ENCODE assay signal across 16 cellular contexts in the genomic region with DNA sequence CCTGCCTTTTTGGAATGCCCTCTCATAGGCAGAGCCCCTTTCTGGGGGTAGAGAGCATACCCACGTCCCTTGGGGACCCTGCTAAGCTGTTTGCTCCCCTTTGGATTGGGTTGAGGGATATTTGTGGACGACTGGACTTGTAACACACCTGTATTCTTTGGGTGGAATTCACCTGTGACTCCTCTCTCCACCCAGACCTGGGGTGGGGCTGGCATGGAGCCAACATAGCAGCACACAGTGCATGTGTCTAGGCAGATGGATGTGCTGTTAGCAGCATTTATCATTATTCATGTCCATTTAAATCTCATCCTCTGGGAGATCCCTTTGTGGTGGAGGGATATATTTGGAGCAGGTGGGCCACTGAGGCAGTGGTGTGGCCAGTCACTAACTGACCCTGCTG. TPM values are rescaled to one million over a fixed set of nuclear protein-coding genes. Genes with fewer than 3 reads are reported as not detected.
DNase-seq lines count a peak whose midpoint lies in the region; ATAC-seq and TF ChIP-seq lines count a peak whose summit lies in the region.
"Had no signal": no experiment of that assay in that cellular context is flagged by ENCODE, and none has a peak within 500 bp of the region (broad histone marks: within the 10 kb centered on the region; RNA-seq: fewer than 3 reads in every experiment).

No MANE protein-coding gene starts in this region.

- no peaks in the 10 kb centered on the region for H3K27me3 Mint-ChIP-seq in CD4-positive, alpha-beta memory T cell

- no peak overlapping the region for H3K4me3 ChIP-seq in epithelial cell of esophagus (ENCODE audit: low read length)
- H3K4me3 ChIP-seq in CD4-positive, alpha-beta memory T cell (ENCODE audit: low read length in 2 of 2): no peak overlapping the region
- H3K4me3 ChIP-seq: BLaER1, SJSA1 had no signal

- no peaks in the 10 kb centered on the region for H3K4me1 Mint-ChIP-seq in CD4-positive, alpha-beta memory T cell

- no peak overlapping the region for H3K27ac ChIP-seq in CD4-positive, alpha-beta memory T cell (ENCODE audit: low read depth, low read length)
- H3K27ac ChIP-seq: BLaER1, SJSA1 had no signal

- TF ChIP-seq CTCF in epithelial cell of esophagus (IDR thresholded peaks at IDR 0.05; ENCODE audit: insufficient read depth, low read depth, low read length, missing control alignments): no peak

- intact Hi-C loops in Right ventricle myocardium inferior (cut with DNase I) (no loop called here), left cardiac atrium (cut with DNase I) (no loop called here)
- intact Hi-C loops in CD4-positive, alpha-beta memory T cell (cut with micrococcal nuclease): no loop called here

- no peaks in the 10 kb centered on the region for H3K9me3 ChIP-seq in CD4-positive, alpha-beta memory T cell (ENCODE audit: control insufficient read depth in 1 of 2, low read length in 2 of 2)
- H3K9me3 ChIP-seq: BLaER1, SJSA1 had no signal

- no peak overlapping the region for H3K4me3 Mint-ChIP-seq in CD4-positive, alpha-beta memory T cell
- H3K4me3 Mint-ChIP-seq: CD8-positive, alpha-beta T cell had no signal

- ATAC-seq in Right ventricle myocardium inferior (no peak), left cardiac atrium (no peak), GM21576 (IDR thresholded peaks at IDR 0.05; ENCODE audit: unreplicated experiment) (no peak)
- ATAC-seq: CD8-positive, alpha-beta T cell; PC-3 had no signal

- POLR2A ChIA-PET in CD4-positive, alpha-beta memory T cell (lab: Charles Lee; ENCODE audit: partially characterized antibody): no interaction called here

- peak; percentile 17 for DNase-seq in Right ventricle myocardium inferior (ENCODE audit: missing footprints)
- no peak for DNase-seq in left cardiac atrium
- DNase-seq in NCI-H345 (lab: John Stamatoyannopoulos, UW): peak; percentile 17
- peak; percentile 12 for DNase-seq in epithelial cell of esophagus (ENCODE audit: low read depth)
- DNase-seq in NCI-H2107 (lab: John Stamatoyannopoulos, UW): no peak
- DNase-seq in CD4-positive, alpha-beta memory T cell: no peak
- DNase-seq: KBM-7, MV-4-11, NCI-H187 treated with DMSO at 0.1 percent for 48 hours, NCI-H2171, NCI-H446 treated with DMSO at 0.1 percent for 48 hours, PC-3 had no signal

- CTCF ChIA-PET in CD4-positive, alpha-beta memory T cell (lab: Charles Lee; ENCODE audit: partially characterized antibody): no interaction called here

- no peaks in the 10 kb centered on the region for H3K36me3 Mint-ChIP-seq in CD4-positive, alpha-beta memory T cell
- H3K36me3 Mint-ChIP-seq: CD8-positive, alpha-beta T cell had no signal

- no peaks in the 10 kb centered on the region for H3K36me3 ChIP-seq in CD4-positive, alpha-beta memory T cell (ENCODE audit: insufficient read depth, low read length)
- H3K36me3 ChIP-seq: BLaER1, SJSA1 had no signal

- no peak overlapping the region for H3K27ac Mint-ChIP-seq in CD4-positive, alpha-beta memory T cell
- H3K27ac Mint-ChIP-seq: CD8-positive, alpha-beta T cell had no signal

- no peaks in the 10 kb centered on the region for H3K4me1 ChIP-seq in CD4-positive, alpha-beta memory T cell (ENCODE audit: insufficient read depth, low read length)
- H3K4me1 ChIP-seq: SJSA1 had no signal

- H3K9me3 Mint-ChIP-seq in CD4-positive, alpha-beta memory T cell: no peaks in the 10 kb centered on the region
- H3K9me3 Mint-ChIP-seq: CD8-positive, alpha-beta T cell had no signal

- no peaks in the 10 kb centered on the region for H3K27me3 ChIP-seq in CD4-positive, alpha-beta memory T cell (ENCODE audit: insufficient read depth, low read length)
- H3K27me3 ChIP-seq: BLaER1, SJSA1 had no signal

RNA-seq across cellular contexts. Expression of a gene that starts 51.0 kb away (rescaled TPM):
- 4.8 TPM for total RNA-seq in Right ventricle myocardium inferior
- total RNA-seq in left cardiac atrium: 1 to 10 TPM; 4.7 to 8.0 TPM
- 1 to 10 TPM; 5.2 to 5.4 TPM for total RNA-seq in CD4-positive, alpha-beta memory T cell
- 1 to 10 TPM; 1.8 to 2.0 TPM for polyA plus RNA-seq in CD4-positive, alpha-beta memory T cell
- total RNA-seq: PC-3 had no signal

Comparison
In these comparisons a context has a peak if more than half of its experiments do, and no peak if none do; other contexts are left out.
1. DNase-seq: peak in Right ventricle myocardium inferior (single experiment), NCI-H345 (single experiment) and epithelial cell of esophagus (single experiment); none in left cardiac atrium (single experiment), NCI-H2107 (single experiment) and CD4-positive, alpha-beta memory T cell (0 of 5).